1 cellular context compared by ENCODE assay signal in the genomic region with DNA sequence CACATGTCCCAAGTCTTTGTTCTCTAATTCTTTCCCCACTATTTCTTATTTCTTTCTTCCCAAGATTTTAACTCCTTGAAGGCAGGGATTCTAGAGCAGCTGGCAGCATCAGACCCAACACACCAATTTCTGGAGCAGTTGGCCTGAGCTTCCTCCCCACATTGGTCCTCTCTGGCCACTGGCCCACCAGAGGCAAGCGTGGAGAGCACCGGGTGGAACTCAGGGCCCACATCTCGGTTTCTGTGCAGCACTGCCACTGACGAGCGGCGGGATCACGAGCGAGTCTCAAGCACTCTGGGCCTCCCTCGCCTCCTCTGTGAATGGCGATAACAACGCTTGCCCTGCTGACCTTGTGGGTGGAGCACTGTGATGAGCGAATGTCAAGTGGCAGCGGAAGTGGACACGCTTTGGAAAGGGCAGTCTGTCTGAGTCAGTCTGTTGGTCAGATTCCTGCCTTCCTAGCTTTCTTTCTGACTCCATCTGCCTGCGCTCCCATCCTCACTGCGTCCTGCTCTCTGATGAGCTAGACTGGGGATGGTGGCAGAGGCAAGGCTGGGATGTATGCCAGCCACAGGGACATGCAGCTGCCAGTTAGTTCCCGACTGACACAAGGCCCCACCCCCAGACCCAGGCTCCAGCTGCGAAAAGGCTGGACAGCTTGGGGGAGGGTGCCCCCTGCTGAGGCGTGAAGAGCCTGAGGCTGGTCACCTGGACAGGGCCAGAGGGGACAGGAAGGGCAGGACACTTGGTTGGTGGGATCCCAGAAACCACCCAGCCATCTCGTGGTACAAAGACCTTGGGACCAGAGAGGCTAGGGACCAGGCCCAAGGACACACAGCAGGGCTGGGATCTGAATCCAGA.
A peak's percentile ranks its signal among the peaks of the same experiment; 100 is the strongest.
TF ChIP-seq lines count a peak whose summit lies in the region.

No MANE protein-coding gene starts in this region.

TF ChIP-seq in HepG2, 621 proteins besides CTCF, POLR2A, EP300 and RAD21 (continued from another document and continues in another):
- TF ChIP-seq GATAD2A (CRISPR knock-in tag; IDR thresholded peaks at IDR 0.05) (peak; percentile 72), SOX13 (IDR thresholded peaks at IDR 0.05) (no peak), SOX13 (CRISPR knock-in tag; conservative IDR thresholded peaks at IDR 0.05 in 1 of 2, IDR thresholded peaks at IDR 0.05 in 1 of 2) (peak in 1 of 2 experiments; percentile 69; a peak in 2 of 4 replicates), MAFK (conservative IDR thresholded peaks at IDR 0.05 in 1 of 2, IDR thresholded peaks at IDR 0.05 in 1 of 2; ENCODE audit: low read length in 2 of 2) (no peak), TEAD2 (CRISPR knock-in tag; IDR thresholded peaks at IDR 0.05) (no peak), MIER3 (CRISPR knock-in tag; IDR thresholded peaks at IDR 0.05; ENCODE audit: borderline replicate concordance) (peak; percentile 81; the same call in 1 of the 2 replicates), ZFX (CRISPR knock-in tag; IDR thresholded peaks at IDR 0.05; ENCODE audit: low read depth) (peak; percentile 80), SNAPC2 (CRISPR knock-in tag; IDR thresholded peaks at IDR 0.05) (peak; percentile 83; the same call in 1 of the 2 replicates), PAX8 (CRISPR knock-in tag; IDR thresholded peaks at IDR 0.05; ENCODE audit: borderline replicate concordance) (0 out of 2 replicates have a peak, but pooled peaks have one; percentile 58), PHF5A (CRISPR knock-in tag; IDR thresholded peaks at IDR 0.05; ENCODE audit: low read depth, unreplicated experiment) (peak; percentile 41), PLRG1 (conservative IDR thresholded peaks at IDR 0.05) (no peak), ZNF737 (CRISPR knock-in tag; IDR thresholded peaks at IDR 0.05; ENCODE audit: borderline replicate concordance) (no peak), TEAD3 (CRISPR knock-in tag; optimal IDR thresholded peaks at IDR 0.05; ENCODE audit: borderline replicate concordance) (peak; percentile 79), ZNF335 (CRISPR knock-in tag; IDR thresholded peaks at IDR 0.05) (0 out of 2 replicates have a peak, but pooled peaks have one; percentile 57), TRIM24 (CRISPR knock-in tag; IDR thresholded peaks at IDR 0.05) (no peak), MED1 (CRISPR knock-in tag; IDR thresholded peaks at IDR 0.05) (0 out of 2 replicates have a peak, but pooled peaks have one; percentile 38), ELF1 (CRISPR knock-in tag; IDR thresholded peaks at IDR 0.05) (0 out of 2 replicates have a peak, but pooled peaks have one; percentile 56), KAT8 (CRISPR knock-in tag; IDR thresholded peaks at IDR 0.05) (peak; percentile 53), HDAC2 (CRISPR knock-in tag; IDR thresholded peaks at IDR 0.05) (peak; percentile 70), SRY (CRISPR knock-in tag; IDR thresholded peaks at IDR 0.05) (no peak), ZNF543 (CRISPR knock-in tag; IDR thresholded peaks at IDR 0.05) (0 out of 2 replicates have a peak, but pooled peaks have one; percentile 69), HMG20A (CRISPR knock-in tag; IDR thresholded peaks at IDR 0.05; ENCODE audit: borderline replicate concordance) (peak; percentile 41; the same call in 1 of the 2 replicates), RNF2 (conservative IDR thresholded peaks at IDR 0.05; ENCODE audit: low read depth) (0 out of 2 replicates have a peak, but pooled peaks have one; percentile 48), NR2F2 (IDR thresholded peaks at IDR 0.05; ENCODE audit: borderline replicate concordance, low read depth) (peak; percentile 81), ZNF629 (CRISPR knock-in tag; conservative IDR thresholded peaks at IDR 0.05) (0 out of 2 replicates have a peak, but pooled peaks have one; percentile 12), HNF4G (IDR thresholded peaks at IDR 0.05; ENCODE audit: borderline replicate concordance, low read depth, low read length) (peak; percentile 2; the same call in 1 of the 2 replicates), HNF4G (CRISPR knock-in tag; IDR thresholded peaks at IDR 0.05; ENCODE audit: borderline replicate concordance, low read depth) (no peak; the same call in 1 of the 2 replicates), MTA1 (CRISPR knock-in tag; IDR thresholded peaks at IDR 0.05; ENCODE audit: borderline replicate concordance) (peak; percentile 87; the same call in 1 of the 2 replicates), ZNF724P (CRISPR knock-in tag; IDR thresholded peaks at IDR 0.05; ENCODE audit: borderline replicate concordance) (no peak), ISX (CRISPR knock-in tag; conservative IDR thresholded peaks at IDR 0.05) (no peak)
- TF ChIP-seq, protein P1, sequence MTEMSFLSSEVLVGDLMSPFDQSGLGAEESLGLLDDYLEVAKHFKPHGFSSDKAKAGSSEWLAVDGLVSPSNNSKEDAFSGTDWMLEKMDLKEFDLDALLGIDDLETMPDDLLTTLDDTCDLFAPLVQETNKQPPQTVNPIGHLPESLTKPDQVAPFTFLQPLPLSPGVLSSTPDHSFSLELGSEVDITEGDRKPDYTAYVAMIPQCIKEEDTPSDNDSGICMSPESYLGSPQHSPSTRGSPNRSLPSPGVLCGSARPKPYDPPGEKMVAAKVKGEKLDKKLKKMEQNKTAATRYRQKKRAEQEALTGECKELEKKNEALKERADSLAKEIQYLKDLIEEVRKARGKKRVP (CRISPR knock-in tag; IDR thresholded peaks at IDR 0.05) = 0 out of 4 replicates have a peak, but pooled peaks of 1 of the 2 experiments have one; percentile 38
- TF ChIP-seq, protein P2, sequence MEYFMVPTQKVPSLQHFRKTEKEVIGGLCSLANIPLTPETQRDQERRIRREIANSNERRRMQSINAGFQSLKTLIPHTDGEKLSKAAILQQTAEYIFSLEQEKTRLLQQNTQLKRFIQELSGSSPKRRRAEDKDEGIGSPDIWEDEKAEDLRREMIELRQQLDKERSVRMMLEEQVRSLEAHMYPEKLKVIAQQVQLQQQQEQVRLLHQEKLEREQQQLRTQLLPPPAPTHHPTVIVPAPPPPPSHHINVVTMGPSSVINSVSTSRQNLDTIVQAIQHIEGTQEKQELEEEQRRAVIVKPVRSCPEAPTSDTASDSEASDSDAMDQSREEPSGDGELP (IDR thresholded peaks at IDR 0.05; ENCODE audit: borderline replicate concordance, low read depth) = peak; percentile 83
- TF ChIP-seq, protein P3, sequence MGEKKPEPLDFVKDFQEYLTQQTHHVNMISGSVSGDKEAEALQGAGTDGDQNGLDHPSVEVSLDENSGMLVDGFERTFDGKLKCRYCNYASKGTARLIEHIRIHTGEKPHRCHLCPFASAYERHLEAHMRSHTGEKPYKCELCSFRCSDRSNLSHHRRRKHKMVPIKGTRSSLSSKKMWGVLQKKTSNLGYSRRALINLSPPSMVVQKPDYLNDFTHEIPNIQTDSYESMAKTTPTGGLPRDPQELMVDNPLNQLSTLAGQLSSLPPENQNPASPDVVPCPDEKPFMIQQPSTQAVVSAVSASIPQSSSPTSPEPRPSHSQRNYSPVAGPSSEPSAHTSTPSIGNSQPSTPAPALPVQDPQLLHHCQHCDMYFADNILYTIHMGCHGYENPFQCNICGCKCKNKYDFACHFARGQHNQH (CRISPR knock-in tag; IDR thresholded peaks at IDR 0.05) = peak; percentile 52; the same call in 1 of the 2 replicates
- TF ChIP-seq, protein P4, sequence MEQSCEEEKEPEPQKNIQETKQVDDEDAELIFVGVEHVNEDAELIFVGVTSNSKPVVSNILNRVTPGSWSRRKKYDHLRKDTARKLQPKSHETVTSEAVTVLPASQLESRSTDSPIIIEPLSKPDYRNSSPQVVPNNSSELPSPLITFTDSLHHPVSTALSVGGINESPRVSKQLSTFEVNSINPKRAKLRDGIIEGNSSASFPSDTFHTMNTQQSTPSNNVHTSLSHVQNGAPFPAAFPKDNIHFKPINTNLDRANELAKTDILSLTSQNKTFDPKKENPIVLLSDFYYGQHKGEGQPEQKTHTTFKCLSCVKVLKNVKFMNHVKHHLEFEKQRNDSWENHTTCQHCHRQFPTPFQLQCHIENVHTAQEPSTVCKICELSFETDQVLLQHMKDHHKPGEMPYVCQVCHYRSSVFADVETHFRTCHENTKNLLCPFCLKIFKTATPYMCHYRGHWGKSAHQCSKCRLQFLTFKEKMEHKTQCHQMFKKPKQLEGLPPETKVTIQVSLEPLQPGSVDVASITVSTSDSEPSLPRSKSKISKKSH (CRISPR knock-in tag; IDR thresholded peaks at IDR 0.05; ENCODE audit: borderline replicate concordance) = peak; percentile 11; the same call in 1 of the 2 replicates
- TF ChIP-seq, protein P5, sequence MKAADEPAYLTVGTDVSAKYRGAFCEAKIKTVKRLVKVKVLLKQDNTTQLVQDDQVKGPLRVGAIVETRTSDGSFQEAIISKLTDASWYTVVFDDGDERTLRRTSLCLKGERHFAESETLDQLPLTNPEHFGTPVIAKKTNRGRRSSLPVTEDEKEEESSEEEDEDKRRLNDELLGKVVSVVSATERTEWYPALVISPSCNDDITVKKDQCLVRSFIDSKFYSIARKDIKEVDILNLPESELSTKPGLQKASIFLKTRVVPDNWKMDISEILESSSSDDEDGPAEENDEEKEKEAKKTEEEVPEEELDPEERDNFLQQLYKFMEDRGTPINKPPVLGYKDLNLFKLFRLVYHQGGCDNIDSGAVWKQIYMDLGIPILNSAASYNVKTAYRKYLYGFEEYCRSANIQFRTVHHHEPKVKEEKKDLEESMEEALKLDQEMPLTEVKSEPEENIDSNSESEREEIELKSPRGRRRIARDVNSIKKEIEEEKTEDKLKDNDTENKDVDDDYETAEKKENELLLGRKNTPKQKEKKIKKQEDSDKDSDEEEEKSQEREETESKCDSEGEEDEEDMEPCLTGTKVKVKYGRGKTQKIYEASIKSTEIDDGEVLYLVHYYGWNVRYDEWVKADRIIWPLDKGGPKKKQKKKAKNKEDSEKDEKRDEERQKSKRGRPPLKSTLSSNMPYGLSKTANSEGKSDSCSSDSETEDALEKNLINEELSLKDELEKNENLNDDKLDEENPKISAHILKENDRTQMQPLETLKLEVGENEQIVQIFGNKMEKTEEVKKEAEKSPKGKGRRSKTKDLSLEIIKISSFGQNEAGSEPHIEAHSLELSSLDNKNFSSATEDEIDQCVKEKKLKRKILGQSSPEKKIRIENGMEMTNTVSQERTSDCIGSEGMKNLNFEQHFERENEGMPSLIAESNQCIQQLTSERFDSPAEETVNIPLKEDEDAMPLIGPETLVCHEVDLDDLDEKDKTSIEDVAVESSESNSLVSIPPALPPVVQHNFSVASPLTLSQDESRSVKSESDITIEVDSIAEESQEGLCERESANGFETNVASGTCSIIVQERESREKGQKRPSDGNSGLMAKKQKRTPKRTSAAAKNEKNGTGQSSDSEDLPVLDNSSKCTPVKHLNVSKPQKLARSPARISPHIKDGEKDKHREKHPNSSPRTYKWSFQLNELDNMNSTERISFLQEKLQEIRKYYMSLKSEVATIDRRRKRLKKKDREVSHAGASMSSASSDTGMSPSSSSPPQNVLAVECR (CRISPR knock-in tag; IDR thresholded peaks at IDR 0.05; ENCODE audit: borderline replicate concordance) = peak; percentile 64
- TF ChIP-seq, protein P6, sequence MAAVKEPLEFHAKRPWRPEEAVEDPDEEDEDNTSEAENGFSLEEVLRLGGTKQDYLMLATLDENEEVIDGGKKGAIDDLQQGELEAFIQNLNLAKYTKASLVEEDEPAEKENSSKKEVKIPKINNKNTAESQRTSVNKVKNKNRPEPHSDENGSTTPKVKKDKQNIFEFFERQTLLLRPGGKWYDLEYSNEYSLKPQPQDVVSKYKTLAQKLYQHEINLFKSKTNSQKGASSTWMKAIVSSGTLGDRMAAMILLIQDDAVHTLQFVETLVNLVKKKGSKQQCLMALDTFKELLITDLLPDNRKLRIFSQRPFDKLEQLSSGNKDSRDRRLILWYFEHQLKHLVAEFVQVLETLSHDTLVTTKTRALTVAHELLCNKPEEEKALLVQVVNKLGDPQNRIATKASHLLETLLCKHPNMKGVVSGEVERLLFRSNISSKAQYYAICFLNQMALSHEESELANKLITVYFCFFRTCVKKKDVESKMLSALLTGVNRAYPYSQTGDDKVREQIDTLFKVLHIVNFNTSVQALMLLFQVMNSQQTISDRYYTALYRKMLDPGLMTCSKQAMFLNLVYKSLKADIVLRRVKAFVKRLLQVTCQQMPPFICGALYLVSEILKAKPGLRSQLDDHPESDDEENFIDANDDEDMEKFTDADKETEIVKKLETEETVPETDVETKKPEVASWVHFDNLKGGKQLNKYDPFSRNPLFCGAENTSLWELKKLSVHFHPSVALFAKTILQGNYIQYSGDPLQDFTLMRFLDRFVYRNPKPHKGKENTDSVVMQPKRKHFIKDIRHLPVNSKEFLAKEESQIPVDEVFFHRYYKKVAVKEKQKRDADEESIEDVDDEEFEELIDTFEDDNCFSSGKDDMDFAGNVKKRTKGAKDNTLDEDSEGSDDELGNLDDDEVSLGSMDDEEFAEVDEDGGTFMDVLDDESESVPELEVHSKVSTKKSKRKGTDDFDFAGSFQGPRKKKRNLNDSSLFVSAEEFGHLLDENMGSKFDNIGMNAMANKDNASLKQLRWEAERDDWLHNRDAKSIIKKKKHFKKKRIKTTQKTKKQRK (IDR thresholded peaks at IDR 0.05; ENCODE audit: low read length) = no peak
- TF ChIP-seq, protein P7, sequence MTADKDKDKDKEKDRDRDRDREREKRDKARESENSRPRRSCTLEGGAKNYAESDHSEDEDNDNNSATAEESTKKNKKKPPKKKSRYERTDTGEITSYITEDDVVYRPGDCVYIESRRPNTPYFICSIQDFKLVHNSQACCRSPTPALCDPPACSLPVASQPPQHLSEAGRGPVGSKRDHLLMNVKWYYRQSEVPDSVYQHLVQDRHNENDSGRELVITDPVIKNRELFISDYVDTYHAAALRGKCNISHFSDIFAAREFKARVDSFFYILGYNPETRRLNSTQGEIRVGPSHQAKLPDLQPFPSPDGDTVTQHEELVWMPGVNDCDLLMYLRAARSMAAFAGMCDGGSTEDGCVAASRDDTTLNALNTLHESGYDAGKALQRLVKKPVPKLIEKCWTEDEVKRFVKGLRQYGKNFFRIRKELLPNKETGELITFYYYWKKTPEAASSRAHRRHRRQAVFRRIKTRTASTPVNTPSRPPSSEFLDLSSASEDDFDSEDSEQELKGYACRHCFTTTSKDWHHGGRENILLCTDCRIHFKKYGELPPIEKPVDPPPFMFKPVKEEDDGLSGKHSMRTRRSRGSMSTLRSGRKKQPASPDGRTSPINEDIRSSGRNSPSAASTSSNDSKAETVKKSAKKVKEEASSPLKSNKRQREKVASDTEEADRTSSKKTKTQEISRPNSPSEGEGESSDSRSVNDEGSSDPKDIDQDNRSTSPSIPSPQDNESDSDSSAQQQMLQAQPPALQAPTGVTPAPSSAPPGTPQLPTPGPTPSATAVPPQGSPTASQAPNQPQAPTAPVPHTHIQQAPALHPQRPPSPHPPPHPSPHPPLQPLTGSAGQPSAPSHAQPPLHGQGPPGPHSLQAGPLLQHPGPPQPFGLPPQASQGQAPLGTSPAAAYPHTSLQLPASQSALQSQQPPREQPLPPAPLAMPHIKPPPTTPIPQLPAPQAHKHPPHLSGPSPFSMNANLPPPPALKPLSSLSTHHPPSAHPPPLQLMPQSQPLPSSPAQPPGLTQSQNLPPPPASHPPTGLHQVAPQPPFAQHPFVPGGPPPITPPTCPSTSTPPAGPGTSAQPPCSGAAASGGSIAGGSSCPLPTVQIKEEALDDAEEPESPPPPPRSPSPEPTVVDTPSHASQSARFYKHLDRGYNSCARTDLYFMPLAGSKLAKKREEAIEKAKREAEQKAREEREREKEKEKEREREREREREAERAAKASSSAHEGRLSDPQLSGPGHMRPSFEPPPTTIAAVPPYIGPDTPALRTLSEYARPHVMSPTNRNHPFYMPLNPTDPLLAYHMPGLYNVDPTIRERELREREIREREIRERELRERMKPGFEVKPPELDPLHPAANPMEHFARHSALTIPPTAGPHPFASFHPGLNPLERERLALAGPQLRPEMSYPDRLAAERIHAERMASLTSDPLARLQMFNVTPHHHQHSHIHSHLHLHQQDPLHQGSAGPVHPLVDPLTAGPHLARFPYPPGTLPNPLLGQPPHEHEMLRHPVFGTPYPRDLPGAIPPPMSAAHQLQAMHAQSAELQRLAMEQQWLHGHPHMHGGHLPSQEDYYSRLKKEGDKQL (CRISPR knock-in tag; IDR thresholded peaks at IDR 0.05; ENCODE audit: low read depth) = peak; percentile 67; the same call in 1 of the 2 replicates
